22 cellular contexts compared by ENCODE assay signal in genomic region chr16:10663146-10663545, GRCh38. TPM values are rescaled to one million over a fixed set of nuclear protein-coding genes. Genes with fewer than 3 reads are reported as not detected.
DNase-seq lines count a peak whose midpoint lies in the region; ATAC-seq, FAIRE-seq and TF ChIP-seq lines count a peak whose summit lies in the region.
"Had no signal": no experiment of that assay in that cellular context is flagged by ENCODE, and none has a peak within 500 bp of the region (broad histone marks: within the 10 kb centered on the region; RNA-seq: fewer than 3 reads in every experiment).

No MANE protein-coding gene starts in this region.

- POLR2A ChIA-PET in A549 (lab: Yijun Ruan, JAX): no interaction called here

- WGBS in A549 (ENCODE audit: missing lambda C conversion rate): 33% methylated on average over 1 of the region's 1 CpG

- TF ChIP-seq POLR2A in A549 (IDR thresholded peaks at IDR 0.05; ENCODE audit: low read length): no peak

- H3K4me2 ChIP-seq in A549: no peak overlapping the region

- TF ChIP-seq CTCF in A549 (IDR thresholded peaks at IDR 0.05): no peak

- H3K4me3 ChIP-seq in A549: no peak overlapping the region

- no peaks in the 10 kb centered on the region for H3K9me3 ChIP-seq in A549

- TF ChIP-seq RAD21 in A549 (conservative IDR thresholded peaks at IDR 0.05 in 1 of 2, IDR thresholded peaks at IDR 0.05 in 1 of 2): no peak

- ATAC-seq in A549: no peak
- ATAC-seq in HG03442 (IDR thresholded peaks at IDR 0.05; ENCODE audit: unreplicated experiment): no peak
- ATAC-seq in GM21367 (IDR thresholded peaks at IDR 0.05; ENCODE audit: unreplicated experiment): no peak
- no peak for ATAC-seq in GM21390 (IDR thresholded peaks at IDR 0.05; ENCODE audit: unreplicated experiment)
- ATAC-seq: Panc1 had no signal

- CTCF ChIA-PET in A549 (lab: Yijun Ruan, JAX): interaction anchor here (1.0 to 1.6 kb wide), 3 partner anchors 17 to 153 kb away, joined by 3 to 6 read pairs (median 3); no protein-coding TSS in a partner anchor

- no peak for DNase-seq in A549 (ENCODE audit: low read depth in 1 of 2, low spot score in 1 of 2)
- peak; percentile 52 for DNase-seq in inferior parietal cortex (ENCODE audit: extremely low spot score)
- DNase-seq in pons (ENCODE audit: low spot score): peak; percentile 17
- DNase-seq in NCI-H1417 (lab: John Stamatoyannopoulos, UW): no peak
- DNase-seq: CD4-positive, alpha-beta memory T cell; DMS79 treated with DMSO at 0.1 percent for 48 hours; Karpas-422; NCI-H1105 treated with DMSO at 0.1 percent for 48 hours; NCI-H187 treated with DMSO at 0.1 percent for 48 hours; NCI-H446 treated with DMSO at 0.1 percent for 48 hours; NCI-H82; SHP77 had no signal

- H3K27ac ChIP-seq in A549 (no peak overlapping the region), angular gyrus (ENCODE audit: low read depth, low read length) (peak overlapping the region; percentile 66)

- H3K4me1 ChIP-seq in A549: no peaks in the 10 kb centered on the region

- no peak for FAIRE-seq in A549 (lab: Jason Lieb, UNC)
- FAIRE-seq: D721Med, G401.6, GM12891, GM19239, H1 had no signal

- no peak for TF ChIP-seq EP300 in A549 (IDR thresholded peaks at IDR 0.05)

TF ChIP-seq in A549, 52 proteins besides CTCF, POLR2A, EP300 and RAD21:
- TF ChIP-seq FOXS1 (CRISPR knock-in tag; IDR thresholded peaks at IDR 0.05) (no peak), MAFK (IDR thresholded peaks at IDR 0.05; ENCODE audit: partially characterized antibody) (peak; percentile 79)

RNA-seq across cellular contexts. Expression of gene TEKT5, which starts 31.6 kb away (rescaled TPM):
- polyA plus RNA-seq in A549 (2011; rRNA removed) (0.12 and 0.14 TPM in 2 replicates), A549 (2017; fragmentation: RNase III; extraction: RNeasy Plus Mini Kit Qiagen cat#74134 plus additional on column Dnase treatment) (0.09 TPM in 1 of 3 replicates, not detected in the others)
- polyA plus RNA-seq in A549 (2012; cell fraction: cytosol; rRNA removed): 0.03 and 0.05 TPM in 2 replicates
- 0.10 and 0.16 TPM in 2 replicates for polyA plus RNA-seq in A549 (2012; cell fraction: nucleus; rRNA removed)
- polyA minus RNA-seq in A549 (2011; rRNA and poly(A)+ RNA removed): 0.24 and 0.58 TPM in 2 replicates
- polyA plus RNA-seq: CD4-positive, alpha-beta memory T cell had no signal

Comparison
In these comparisons a context has a peak if more than half of its experiments do, and no peak if none do; other contexts are left out.
1. DNase-seq: peak in inferior parietal cortex (single experiment) and pons (single experiment); none in A549 (0 of 2) and NCI-H1417 (0 of 3).